In genomic region chr2:23566236-23567142, GRCh38 we compare ENCODE assay signal across 1 cellular context.
TF ChIP-seq lines count a peak whose summit lies in the region.

No MANE protein-coding gene starts in this region.

TF ChIP-seq in HepG2, 621 proteins besides CTCF, POLR2A, EP300 and RAD21 (continued from another document):
- TF ChIP-seq, protein P1, sequence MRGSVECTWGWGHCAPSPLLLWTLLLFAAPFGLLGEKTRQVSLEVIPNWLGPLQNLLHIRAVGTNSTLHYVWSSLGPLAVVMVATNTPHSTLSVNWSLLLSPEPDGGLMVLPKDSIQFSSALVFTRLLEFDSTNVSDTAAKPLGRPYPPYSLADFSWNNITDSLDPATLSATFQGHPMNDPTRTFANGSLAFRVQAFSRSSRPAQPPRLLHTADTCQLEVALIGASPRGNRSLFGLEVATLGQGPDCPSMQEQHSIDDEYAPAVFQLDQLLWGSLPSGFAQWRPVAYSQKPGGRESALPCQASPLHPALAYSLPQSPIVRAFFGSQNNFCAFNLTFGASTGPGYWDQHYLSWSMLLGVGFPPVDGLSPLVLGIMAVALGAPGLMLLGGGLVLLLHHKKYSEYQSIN (CRISPR knock-in tag; IDR thresholded peaks at IDR 0.05; ENCODE audit: borderline replicate concordance), result no peak
- TF ChIP-seq, protein P2, sequence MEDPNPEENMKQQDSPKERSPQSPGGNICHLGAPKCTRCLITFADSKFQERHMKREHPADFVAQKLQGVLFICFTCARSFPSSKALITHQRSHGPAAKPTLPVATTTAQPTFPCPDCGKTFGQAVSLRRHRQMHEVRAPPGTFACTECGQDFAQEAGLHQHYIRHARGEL (CRISPR knock-in tag; IDR thresholded peaks at IDR 0.05), result peak; percentile 88; the same call in 1 of the 2 replicates
- TF ChIP-seq ZNF232 (CRISPR knock-in tag; IDR thresholded peaks at IDR 0.05; ENCODE audit: borderline replicate concordance) (no peak), ZNF513 (CRISPR knock-in tag; conservative IDR thresholded peaks at IDR 0.05) (no peak), SRSF1 (optimal IDR thresholded peaks at IDR 0.05; ENCODE audit: low read depth, low read length) (no peak), ARID2 (CRISPR knock-in tag; IDR thresholded peaks at IDR 0.05; ENCODE audit: borderline replicate concordance) (no peak), ADNP (CRISPR knock-in tag; IDR thresholded peaks at IDR 0.05) (no peak), ZSCAN25 (CRISPR knock-in tag; IDR thresholded peaks at IDR 0.05) (no peak), ZNF234 (CRISPR knock-in tag; conservative IDR thresholded peaks at IDR 0.05) (no peak)
TF ChIP-seq in HepG2: peak in this region for 6.
